Comparison of ENCODE assay signal across 35 cellular contexts in the genomic region with DNA sequence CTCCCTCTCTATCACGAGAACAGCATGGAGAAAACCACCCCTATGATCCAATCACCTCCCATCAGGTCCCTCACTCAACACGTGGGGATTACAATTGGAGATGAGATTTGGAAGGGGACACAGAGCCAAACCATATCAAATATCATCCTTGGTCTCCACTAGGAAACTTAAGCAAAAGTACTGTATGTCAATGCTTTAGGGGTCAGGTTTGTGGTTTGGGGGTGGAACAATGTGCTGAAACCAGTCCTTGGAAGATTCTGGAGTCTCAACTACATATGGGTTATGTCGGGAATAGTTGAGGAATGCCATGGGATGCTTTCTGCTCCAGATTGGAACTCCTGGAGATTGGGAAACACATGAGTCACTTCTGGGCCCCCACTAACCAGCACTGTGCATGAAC. TPM values are rescaled to one million over a fixed set of nuclear protein-coding genes. Genes with fewer than 3 reads are reported as not detected.
"Had no signal": no experiment of that assay in that cellular context is flagged by ENCODE, and none has a peak within 500 bp of the region (broad histone marks: within the 10 kb centered on the region; RNA-seq: fewer than 3 reads in every experiment).

No MANE protein-coding gene starts in this region.

- H3K36me3 ChIP-seq: left lung, lower lobe of right lung, ovary, right atrium auricular region, right lobe of liver, tibial nerve, uterus had no signal

- H3K4me3 Mint-ChIP-seq: immature natural killer cell; naive thymus-derived CD4-positive, alpha-beta T cell; natural killer cell treated with Interleukin-12 subunit alpha and Interleukin-12 subunit beta and Interleukin-15 and Interleukin-18, amount 100 ng/mL, for 72 hours; stimulated activated memory B cell treated with anti-CD40 and anti-IgM and Interleukin-4, amounts not matched to agents 10 μg/mL and 1 μg/mL and 100 μg/mL, for 72 hours; stimulated activated naive CD8-positive, alpha-beta T cell treated with anti-CD3 and anti-CD28 coated beads, Interleukin-15, amount 100 ng/mL, for 72 hours; type B pancreatic cell had no signal

- DNase-seq: hypothalamus; immature natural killer cell; kidney; left colon; left lung; lower lobe of right lung; midbrain; mucosa of descending colon; naive thymus-derived CD4-positive, alpha-beta T cell; ovary; right lobe of liver; stimulated activated CD4-positive, alpha-beta T cell treated with anti-CD3 and anti-CD28 coated beads, Interleukin-12 subunit alpha, Interleukin-12 subunit beta, amount 100 ng/mL, for 4 hours; stimulated activated CD4-positive, alpha-beta T cell treated with anti-CD3 and anti-CD28 coated beads, Interleukin-15, amount 100 ng/mL, for 24 hours; stimulated activated CD4-positive, alpha-beta T cell treated with anti-CD3 and anti-CD28 coated beads, Interleukin-2, amount 100 ng/mL, for 24 hours; stimulated activated CD4-positive, alpha-beta T cell treated with anti-CD3 and anti-CD28 coated beads, Interleukin-4, amount 100 ng/mL, for 1 hour; stimulated activated naive CD4-positive, alpha-beta T cell treated with Interleukin-2 at 50 U/mL for 16 hours; stimulated activated naive CD8-positive, alpha-beta T cell treated with anti-CD3 and anti-CD28 coated beads, Interleukin-15, amount 100 ng/mL, for 72 hours; substantia nigra; uterus had no signal

- H3K4me1 Mint-ChIP-seq: immature natural killer cell; stimulated activated memory B cell treated with anti-CD40 and anti-IgM and Interleukin-4, amounts not matched to agents 10 μg/mL and 1 μg/mL and 100 μg/mL, for 72 hours; stimulated activated naive CD8-positive, alpha-beta T cell treated with anti-CD3 and anti-CD28 coated beads, Interleukin-15, amount 100 ng/mL, for 72 hours had no signal

- H3K27ac ChIP-seq: left lung, lower lobe of right lung, ovary, right atrium auricular region, right lobe of liver, skin epidermis, tibial nerve, uterus had no signal

- ATAC-seq: left colon; left lung; lower lobe of right lung; mucosa of descending colon; naive thymus-derived CD4-positive, alpha-beta T cell; natural killer cell treated with Interleukin-12 subunit alpha and Interleukin-12 subunit beta and Interleukin-15 and Interleukin-18, amount 100 ng/mL, for 72 hours; right lobe of liver; stimulated activated memory B cell treated with anti-CD40 and anti-IgM and Interleukin-4, amounts not matched to agents 10 μg/mL and 1 μg/mL and 100 μg/mL, for 72 hours; stimulated activated naive CD8-positive, alpha-beta T cell treated with anti-CD3 and anti-CD28 coated beads, Interleukin-15, amount 100 ng/mL, for 72 hours had no signal

- H3K27me3 Mint-ChIP-seq: naive thymus-derived CD4-positive, alpha-beta T cell; stimulated activated memory B cell treated with anti-CD40 and anti-IgM and Interleukin-4, amounts not matched to agents 10 μg/mL and 1 μg/mL and 100 μg/mL, for 72 hours; stimulated activated naive CD8-positive, alpha-beta T cell treated with anti-CD3 and anti-CD28 coated beads, Interleukin-15, amount 100 ng/mL, for 72 hours; type B pancreatic cell had no signal

- H3K27me3 ChIP-seq: left lung, ovary, right atrium auricular region, right lobe of liver, tibial nerve, uterus had no signal

- H3K4me3 ChIP-seq: left lung, lower lobe of right lung, mucosa of descending colon, ovary, right atrium auricular region, right lobe of liver, skin epidermis, tibial nerve, uterus had no signal

- H3K9me3 ChIP-seq: left lung, lower lobe of right lung, ovary, right atrium auricular region, right lobe of liver had no signal

- H3K36me3 Mint-ChIP-seq: immature natural killer cell; natural killer cell treated with Interleukin-12 subunit alpha and Interleukin-12 subunit beta and Interleukin-15 and Interleukin-18, amount 100 ng/mL, for 72 hours; stimulated activated memory B cell treated with anti-CD40 and anti-IgM and Interleukin-4, amounts not matched to agents 10 μg/mL and 1 μg/mL and 100 μg/mL, for 72 hours; type B pancreatic cell had no signal

- H3K9me3 Mint-ChIP-seq: immature natural killer cell; natural killer cell treated with Interleukin-12 subunit alpha and Interleukin-12 subunit beta and Interleukin-15 and Interleukin-18, amount 100 ng/mL, for 72 hours had no signal

- H3K4me1 ChIP-seq: left lung, lower lobe of right lung, right atrium auricular region, right lobe of liver, uterus had no signal

- H3K27ac Mint-ChIP-seq: immature natural killer cell; natural killer cell treated with Interleukin-12 subunit alpha and Interleukin-12 subunit beta and Interleukin-15 and Interleukin-18, amount 100 ng/mL, for 72 hours; progenitor cell of endocrine pancreas; stimulated activated memory B cell treated with anti-CD40 and anti-IgM and Interleukin-4, amounts not matched to agents 10 μg/mL and 1 μg/mL and 100 μg/mL, for 72 hours; stimulated activated naive CD8-positive, alpha-beta T cell treated with anti-CD3 and anti-CD28 coated beads, Interleukin-15, amount 100 ng/mL, for 72 hours; type B pancreatic cell had no signal

RNA-seq across cellular contexts. Expression of gene CCDC63, which starts 48.3 kb away (rescaled TPM):
- total RNA-seq: kidney; left colon; left lung; liver; lower lobe of right lung; mesenteric fat pad; mucosa of descending colon; myocyte; naive thymus-derived CD4-positive, alpha-beta T cell; natural killer cell treated with Interleukin-12 subunit alpha and Interleukin-12 subunit beta and Interleukin-15 and Interleukin-18, amount 100 ng/mL, for 72 hours; omental fat pad; ovary; progenitor cell of endocrine pancreas; pulmonary artery endothelial cell; renal cortical epithelial cell; right atrium auricular region; right lobe of liver; temporal lobe; tibial nerve; ureter; uterus had no signal
- polyA plus RNA-seq: immature natural killer cell; liver; naive thymus-derived CD4-positive, alpha-beta T cell; neural cell; ovary had no signal
